ENCODE assay signal across 8 cellular contexts in genomic region chr5:150302301-150303069, GRCh38. TPM values are rescaled to one million over a fixed set of nuclear protein-coding genes. Genes with fewer than 3 reads are reported as not detected.
DNase-seq lines count a peak whose midpoint lies in the region; ATAC-seq and TF ChIP-seq lines count a peak whose summit lies in the region.

Gene ARSI, minus strand, starts transcription at chr5:150302905. Its CDS starts 532 bp downstream, at chr5:150302373.

- H3K36me3 ChIP-seq in heart right ventricle: no peaks in the 10 kb centered on the region

- 0 out of 2 replicates have a peak, but pooled peaks have one; percentile 23 for TF ChIP-seq CTCF in WI38 (IDR thresholded peaks at IDR 0.05; ENCODE audit: low read depth, low read length)
- peak in 3 of 9 donors; percentile 24 to 32 (median 25) for TF ChIP-seq CTCF in heart right ventricle (IDR thresholded peaks at IDR 0.05)
- peak; percentile 36 for TF ChIP-seq CTCF in progenitor cell of endocrine pancreas (IDR thresholded peaks at IDR 0.05; ENCODE audit: unreplicated experiment)

- DNase-seq in Daoy (ENCODE audit: low read depth): peak; percentile 75
- peak; percentile 24 to 39 for DNase-seq in heart right ventricle
- DNase-seq in progenitor cell of endocrine pancreas (ENCODE audit: low spot score, unreplicated experiment): no peak
- DNase-seq in middle frontal gyrus (ENCODE audit: extremely low spot score, low spot score): no peak
- DNase-seq in stimulated activated CD8-positive, alpha-beta memory T cell treated with anti-CD3 and anti-CD28 coated beads, Interleukin-4, amount 100 ng/mL, for 48 hours: no peak
- DNase-seq in NCI-H187 (lab: John Stamatoyannopoulos, UW): no peak

- H3K27ac ChIP-seq in heart right ventricle: peak within 1 kb of the TSS in 8 of 10 donors; percentile 3 to 69 (median 59)

- H3K9me3 ChIP-seq in heart right ventricle: no peaks in the 10 kb centered on the region

- H3K27me3 ChIP-seq in heart right ventricle: peaks cover 0 to 38% (median 26%) of the 10 kb centered on the region in 7 donors

- H3K36me3 Mint-ChIP-seq in progenitor cell of endocrine pancreas (ENCODE audit: insufficient read depth): no peaks in the 10 kb centered on the region

- 2 to 3% methylated on average over 53 to 63 of the region's 63 CpGs for WGBS in heart right ventricle, 2 donors

- H3K4me3 ChIP-seq in WI38 (ENCODE audit: low read depth, low read length): peak within 1 kb of the TSS; percentile 46
- H3K4me3 ChIP-seq in heart right ventricle: peak within 1 kb of the TSS; percentile 10 to 50 (median 39)

- peak within 1 kb of the TSS; percentile 50 for H3K4me3 Mint-ChIP-seq in progenitor cell of endocrine pancreas (ENCODE audit: low read depth)

- peaks cover 67% of the 10 kb centered on the region for H3K27me3 Mint-ChIP-seq in progenitor cell of endocrine pancreas

- no peaks in the 10 kb centered on the region for H3K9me3 Mint-ChIP-seq in progenitor cell of endocrine pancreas (ENCODE audit: low read depth)

- ATAC-seq in heart right ventricle: peak; percentile 42 to 84 (median 71)
- no peak for ATAC-seq in GM18868 (IDR thresholded peaks at IDR 0.05; ENCODE audit: unreplicated experiment)

- peaks cover 0 to 35% (median 12%) of the 10 kb centered on the region in 9 donors for H3K4me1 ChIP-seq in heart right ventricle

- H3K4me1 Mint-ChIP-seq in progenitor cell of endocrine pancreas (ENCODE audit: low read depth): no peaks in the 10 kb centered on the region

- no peak within 1 kb of the TSS for H3K27ac Mint-ChIP-seq in progenitor cell of endocrine pancreas

- intact Hi-C loops in heart right ventricle (cut with DNase I): no loop called here

RNA-seq across cellular contexts. Expression of gene ARSI, which starts in this region (rescaled TPM):
- total RNA-seq in Daoy (2014; rRNA removed; shearing (Covaris generic)): 4.5 and 9.4 TPM in 2 replicates
- total RNA-seq in heart right ventricle: under 1 TPM in 9 of 10 donors, not detected in 1; 0.11 to 0.65 (median 0.32) TPM
- polyA plus RNA-seq in heart right ventricle: under 1 TPM in 1 of 2 donors, not detected in 1; 0.43 TPM
- total RNA-seq in progenitor cell of endocrine pancreas: 0.24 TPM in 1 of 2 replicates, not detected in the other

Comparison
In these comparisons a context has a peak if more than half of its experiments do, and no peak if none do; other contexts are left out.
1. Peak in DNase-seq, ATAC-seq, H3K4me3 ChIP-seq and H3K27ac ChIP-seq in heart right ventricle; RNA of the gene not detected or under 1 TPM.